In genomic region chr20:57698191-57698866, GRCh38 we compare ENCODE assay signal across 9 cellular contexts. TPM values are rescaled to one million over a fixed set of nuclear protein-coding genes. Genes with fewer than 3 reads are reported as not detected.
DNase-seq lines count a peak whose midpoint lies in the region; ATAC-seq, FAIRE-seq and TF ChIP-seq lines count a peak whose summit lies in the region.
"Had no signal": no experiment of that assay in that cellular context is flagged by ENCODE, and none has a peak within 500 bp of the region (broad histone marks: within the 10 kb centered on the region; RNA-seq: fewer than 3 reads in every experiment).

No MANE protein-coding gene starts in this region.

- H3K36me3 Mint-ChIP-seq in T-helper 17 cell (ENCODE audit: low read depth), result no peaks in the 10 kb centered on the region

- DNase-seq in ELR (ENCODE audit: low read depth) (peak; percentile 98), T-helper 17 cell (no peak), brain microvascular endothelial cell (peak; percentile 98), pancreas (no peak)
- DNase-seq: left cardiac atrium had no signal

- ATAC-seq in T-helper 17 cell (peak; percentile 67), pancreas (peak in 3 of 4 donors; percentile 37 to 70 (median 51)), HG03139 (IDR thresholded peaks at IDR 0.05; ENCODE audit: unreplicated experiment) (no peak), HG02973 (IDR thresholded peaks at IDR 0.05; ENCODE audit: unreplicated experiment) (no peak), HG02840 (IDR thresholded peaks at IDR 0.05; ENCODE audit: low FRiP score, unreplicated experiment) (no peak), GM18511 (IDR thresholded peaks at IDR 0.05; ENCODE audit: unreplicated experiment) (no peak)

- FAIRE-seq in pancreas (lab: Jason Lieb, UNC), result peak; percentile 80

- no peak overlapping the region for H3K27ac Mint-ChIP-seq in T-helper 17 cell

- peaks cover 8% of the 10 kb centered on the region for H3K27me3 Mint-ChIP-seq in T-helper 17 cell

- WGBS in pancreas, 2 donors, result 73 to 74% methylated on average over 15 of the region's 15 CpGs

- H3K36me3 ChIP-seq in brain microvascular endothelial cell (replicated peaks), result no peaks in the 10 kb centered on the region
- no peaks in the 10 kb centered on the region for H3K36me3 ChIP-seq in pancreas

- H3K4me3 ChIP-seq in brain microvascular endothelial cell (ENCODE audit: low read depth, low read length) (peak overlapping the region; percentile 3), pancreas (no peak overlapping the region)

- H3K27me3 ChIP-seq in brain microvascular endothelial cell (replicated peaks) (no peaks in the 10 kb centered on the region), pancreas (no peaks in the 10 kb centered on the region)

- H3K9me3 ChIP-seq in T-helper 17 cell (ENCODE audit: control insufficient read depth, low read length, poor library complexity, severe bottlenecking), result no peaks in the 10 kb centered on the region
- H3K9me3 ChIP-seq in pancreas, result no peaks in the 10 kb centered on the region

- peak overlapping the region; percentile 45 for H3K4me3 Mint-ChIP-seq in T-helper 17 cell

- intact Hi-C loops in pancreas (cut with DNase I), result no loop called here

- TF ChIP-seq CTCF in brain microvascular endothelial cell (IDR thresholded peaks at IDR 0.05; ENCODE audit: low read depth, low read length, missing control alignments), result no peak
- TF ChIP-seq CTCF in pancreas (IDR thresholded peaks at IDR 0.05), result no peak

- H3K27ac ChIP-seq in brain microvascular endothelial cell (peak overlapping the region; percentile 91), pancreas (peak overlapping the region in 2 of 4 donors; percentile 40 to 42)

- H3K4me1 Mint-ChIP-seq in T-helper 17 cell, result peaks cover 13% of the 10 kb centered on the region

- peaks cover 4 to 5% (median 4%) of the 10 kb centered on the region in 3 donors for H3K4me1 ChIP-seq in pancreas

- in situ Hi-C loops in brain microvascular endothelial cell (cut with HindIII; ENCODE audit: low pct_ligation_motif_present, low sequenced_read_pairs), result no loop called here

RNA-seq across cellular contexts. Expression of gene PMEPA1, which starts 11.5 kb away (rescaled TPM):
- 1 to 10 TPM; 4.5 to 5.8 TPM for total RNA-seq in T-helper 17 cell
- 10 to 100 TPM; 24.8 to 98.2 (median 33.6) TPM for total RNA-seq in pancreas
- polyA plus RNA-seq in pancreas, result 10 to 100 TPM; 28.4 to 45.5 TPM

Comparison
In these comparisons a context has a peak if more than half of its experiments do, and no peak if none do; other contexts are left out.
1. DNase-seq: peak in ELR (single experiment) and brain microvascular endothelial cell (single experiment); none in T-helper 17 cell (0 of 3) and pancreas (0 of 6).
2. ATAC-seq: peak in T-helper 17 cell (single experiment) and pancreas (3 of 4); none in HG03139 (single experiment), HG02973 (single experiment), HG02840 (single experiment) and GM18511 (single experiment).